Comparison of ENCODE assay signal across 18 cellular contexts in genomic region chrX:123993326-123993725, GRCh38. TPM values are rescaled to one million over a fixed set of nuclear protein-coding genes. Genes with fewer than 3 reads are reported as not detected.
A peak's percentile ranks its signal among the peaks of the same experiment; 100 is the strongest.
DNase-seq lines count a peak whose midpoint lies in the region; TF ChIP-seq lines count a peak whose summit lies in the region.
"Had no signal": no experiment of that assay in that cellular context is flagged by ENCODE, and none has a peak within 500 bp of the region (broad histone marks: within the 10 kb centered on the region; RNA-seq: fewer than 3 reads in every experiment).

No MANE protein-coding gene starts in this region.

- no peak for TF ChIP-seq POLR2A in adrenal gland (IDR thresholded peaks at IDR 0.05)

- peak; percentile 24 for DNase-seq in GM04503 (ENCODE audit: low read depth)
- DNase-seq in RPMI7951 (ENCODE audit: low read depth), result peak; percentile 62
- DNase-seq in fibroblast of mammary gland (ENCODE audit: low read depth), result peak; percentile 78
- peak; percentile 14 for DNase-seq in retinal pigment epithelial cell (ENCODE audit: low read depth)
- DNase-seq in NCI-H526 (lab: John Stamatoyannopoulos, UW), result no peak
- no peak for DNase-seq in cortex of kidney (lab: John Stamatoyannopoulos, UW)
- DNase-seq in adrenal gland, result no peak
- DNase-seq in NCI-H187 treated with DMSO at 0.1 percent for 48 hours (lab: John Stamatoyannopoulos, UW), result no peak
- DNase-seq: activated naive CD4-positive, alpha-beta T cell treated with Interleukin-2 at 50 U/mL for 16 hours; DMS 273 treated with DMSO at 0.1 percent for 48 hours; H7; NCI-H2029; substantia nigra; T-helper 9 cell had no signal

- WGBS in adrenal gland, 4 donors, result 86 to 97% (median 92%) methylated on average over 1 of the region's 1 CpG

- peaks cover 3% of the 10 kb centered on the region for H3K27me3 ChIP-seq in adrenal gland
- H3K27me3 ChIP-seq: hepatocyte had no signal

- intact Hi-C loops in adrenal gland (cut with DNase I), result no loop called here

- no peaks in the 10 kb centered on the region for H3K36me3 ChIP-seq in adrenal gland (replicated peaks in 1 of 2)
- H3K36me3 ChIP-seq: prostate gland had no signal

- no peaks in the 10 kb centered on the region for H3K9me3 ChIP-seq in adrenal gland (replicated peaks in 1 of 3)
- H3K9me3 ChIP-seq: prostate gland had no signal

- no peak overlapping the region for H3K27ac ChIP-seq in adrenal gland
- H3K27ac ChIP-seq: hepatocyte, KMS-11, prostate gland had no signal

- H3K4me1 ChIP-seq in adrenal gland (replicated peaks in 1 of 2), result peaks cover 0 to 7% of the 10 kb centered on the region in 2 donors
- H3K4me1 ChIP-seq: prostate gland had no signal

- H3K4me3 ChIP-seq in fibroblast of mammary gland (ENCODE audit: control insufficient read depth, low read depth, low read length), result no peak overlapping the region
- H3K4me3 ChIP-seq in retinal pigment epithelial cell (ENCODE audit: low read length), result no peak overlapping the region
- no peak overlapping the region for H3K4me3 ChIP-seq in adrenal gland
- H3K4me3 ChIP-seq: GM12878, hepatocyte, prostate gland had no signal

- TF ChIP-seq CTCF in fibroblast of mammary gland (conservative IDR thresholded peaks at IDR 0.05; ENCODE audit: control insufficient read depth, insufficient read depth, low read depth, low read length) (no peak), retinal pigment epithelial cell (conservative IDR thresholded peaks at IDR 0.05; ENCODE audit: low read depth, low read length) (no peak), adrenal gland (IDR thresholded peaks at IDR 0.05) (no peak)

RNA-seq across cellular contexts. Expression of gene STAG2, which starts 31.8 kb away (rescaled TPM):
- total RNA-seq in RPMI7951 (2014; rRNA removed; shearing (Covaris generic)), result 53.1 and 58.0 TPM in 2 replicates
- total RNA-seq in adrenal gland, result 10 to 100 TPM; 31.8 to 71.5 (median 58.0) TPM
- polyA plus RNA-seq in adrenal gland, result 10 to 100 TPM; 12.6 to 41.7 (median 16.4) TPM

Comparison
In these comparisons a context has a peak if more than half of its experiments do, and no peak if none do; other contexts are left out.
1. DNase-seq: peak in GM04503 (single experiment), RPMI7951 (single experiment), fibroblast of mammary gland (single experiment) and retinal pigment epithelial cell (single experiment); none in NCI-H526 (0 of 2), cortex of kidney (single experiment), adrenal gland (0 of 7) and NCI-H187 treated with DMSO at 0.1 percent for 48 hours (single experiment).